19 cellular contexts compared by ENCODE assay signal in the genomic region with DNA sequence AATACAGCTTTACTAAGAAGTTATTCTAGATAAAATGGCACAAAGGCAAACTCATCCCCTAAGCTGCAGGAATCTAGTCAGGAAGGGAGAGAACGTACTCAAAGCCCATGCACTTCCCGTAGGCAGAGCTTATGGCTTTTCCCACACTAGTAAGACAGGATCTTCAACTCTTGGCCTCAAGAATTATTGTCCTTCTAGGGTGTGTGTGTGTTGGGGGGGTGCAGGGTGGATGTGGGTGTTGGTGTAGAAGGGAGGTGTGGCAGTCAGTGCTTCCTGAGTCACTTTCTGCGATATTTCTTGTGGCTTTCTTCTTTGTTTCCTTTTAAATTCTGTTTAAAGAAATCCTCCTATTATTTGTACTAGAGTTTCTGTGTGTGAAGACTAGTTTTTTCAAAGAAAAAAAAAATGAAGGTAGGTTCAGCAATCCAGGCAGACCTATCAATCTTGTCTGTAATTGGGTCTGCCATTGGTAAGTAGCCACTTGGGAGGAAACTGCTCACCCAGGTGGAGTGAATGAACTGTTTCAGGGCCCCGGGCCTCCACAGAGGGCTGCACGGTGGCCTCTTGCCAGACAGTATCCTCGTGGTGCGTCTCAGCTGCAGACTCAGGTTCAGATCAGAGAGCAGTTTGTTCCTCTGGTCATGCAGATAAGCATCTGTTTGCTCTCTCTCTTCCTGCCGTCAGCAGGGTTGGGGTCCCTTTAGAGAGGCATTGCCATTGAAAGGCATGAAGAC.
DNase-seq lines count a peak whose midpoint lies in the region; ATAC-seq and TF ChIP-seq lines count a peak whose summit lies in the region.
"Had no signal": no experiment of that assay in that cellular context is flagged by ENCODE, and none has a peak within 500 bp of the region (broad histone marks: within the 10 kb centered on the region; RNA-seq: fewer than 3 reads in every experiment).

No MANE protein-coding gene starts in this region.

- H3K4me3 Mint-ChIP-seq in activated CD4-positive, alpha-beta T cell treated with anti-CD3 and anti-CD28 coated beads for 36 hours, result no peak overlapping the region
- peak overlapping the region; percentile 60 to 72 (median 60) for H3K4me3 Mint-ChIP-seq in immature natural killer cell
- H3K4me3 Mint-ChIP-seq: activated B cell treated with CpG ODN at 0.5 μM for 24 hours, memory B cell had no signal

- no peaks in the 10 kb centered on the region for H3K36me3 Mint-ChIP-seq in activated CD4-positive, alpha-beta T cell treated with anti-CD3 and anti-CD28 coated beads for 36 hours (ENCODE audit: low read depth)
- peaks cover 0 to 4% (median 0%) of the 10 kb centered on the region in 3 donors for H3K36me3 Mint-ChIP-seq in immature natural killer cell
- H3K36me3 Mint-ChIP-seq: memory B cell had no signal

- no peak overlapping the region for H3K9ac ChIP-seq in trophoblast cell (ENCODE audit: low read length)

- H3K9me3 Mint-ChIP-seq in activated CD4-positive, alpha-beta T cell treated with anti-CD3 and anti-CD28 coated beads for 36 hours (ENCODE audit: low read depth), result no peaks in the 10 kb centered on the region
- no peaks in the 10 kb centered on the region for H3K9me3 Mint-ChIP-seq in immature natural killer cell
- H3K9me3 Mint-ChIP-seq: activated B cell treated with CpG ODN at 0.5 μM for 24 hours, memory B cell had no signal

- H3K18ac ChIP-seq in trophoblast cell (ENCODE audit: low read length), result no peak overlapping the region

- H3K4me3 ChIP-seq in RWPE2 (ENCODE audit: severe bottlenecking), result no peak overlapping the region
- H3K4me3 ChIP-seq in trophoblast cell (ENCODE audit: low read depth, low read length), result no peak overlapping the region
- H3K4me3 ChIP-seq: body of pancreas, MG63 had no signal

- no peak for TF ChIP-seq CTCF in RWPE2 (IDR thresholded peaks at IDR 0.05; ENCODE audit: poor library complexity, severe bottlenecking)

- H3K4me1 ChIP-seq in RWPE2 (ENCODE audit: insufficient read depth, poor library complexity, severe bottlenecking) (peaks cover 7% of the 10 kb centered on the region), trophoblast cell (ENCODE audit: control insufficient read depth in 1 of 2, insufficient read depth in 2 of 2, low read length in 2 of 2) (peaks cover 0 to 2% of the 10 kb centered on the region in 2 experiments)
- H3K4me1 ChIP-seq: body of pancreas had no signal

- no CpG with 5 or more reads among the region's 8 CpGs for WGBS in trophoblast cell (ENCODE audit: extremely low coverage, insufficient coverage, insufficient read length)

- H3K4ac ChIP-seq in trophoblast cell (ENCODE audit: low read depth, low read length), result no peak overlapping the region

- no peak overlapping the region for H4K12ac ChIP-seq in trophoblast cell (ENCODE audit: low read depth, low read length)

- no peaks in the 10 kb centered on the region for H3K36me3 ChIP-seq in RWPE2 (ENCODE audit: low read depth)
- no peaks in the 10 kb centered on the region for H3K36me3 ChIP-seq in trophoblast cell (ENCODE audit: control insufficient read depth in 1 of 2, insufficient read depth in 2 of 2, low read length in 2 of 2)
- H3K36me3 ChIP-seq: MG63 had no signal

- H3K27ac ChIP-seq in RWPE2 (ENCODE audit: poor library complexity, severe bottlenecking) (no peak overlapping the region), trophoblast cell (ENCODE audit: low read depth, low read length) (no peak overlapping the region)
- H3K27ac ChIP-seq: body of pancreas had no signal

- no peak overlapping the region for H2BK120ac ChIP-seq in trophoblast cell (ENCODE audit: insufficient read depth, low read length, poor library complexity)

- no peak overlapping the region for H2BK5ac ChIP-seq in trophoblast cell (ENCODE audit: low read depth, low read length, poor library complexity)

- no peaks in the 10 kb centered on the region for H3K27me3 Mint-ChIP-seq in activated CD4-positive, alpha-beta T cell treated with anti-CD3 and anti-CD28 coated beads for 36 hours
- H3K27me3 Mint-ChIP-seq in immature natural killer cell (ENCODE audit: low read depth in 3 of 3), result peaks cover 0 to 2% (median 1%) of the 10 kb centered on the region in 3 donors
- H3K27me3 Mint-ChIP-seq: activated B cell treated with CpG ODN at 0.5 μM for 24 hours, memory B cell had no signal

- no peaks in the 10 kb centered on the region for H3K79me2 ChIP-seq in trophoblast cell (ENCODE audit: control insufficient read depth, insufficient read depth, low read length, poor library complexity)

- H3K27ac Mint-ChIP-seq in activated CD4-positive, alpha-beta T cell treated with anti-CD3 and anti-CD28 coated beads for 36 hours, result no peak overlapping the region
- H3K27ac Mint-ChIP-seq in immature natural killer cell, result peak overlapping the region in 5 of 6 donors; percentile 56 to 88 (median 81)
- H3K27ac Mint-ChIP-seq: activated B cell treated with CpG ODN at 0.5 μM for 24 hours, memory B cell had no signal

- H3K27me3 ChIP-seq in RWPE2 (ENCODE audit: insufficient read depth, poor library complexity, severe bottlenecking) (no peaks in the 10 kb centered on the region), trophoblast cell (ENCODE audit: insufficient read depth, low read length) (no peaks in the 10 kb centered on the region)
- H3K27me3 ChIP-seq: body of pancreas, MG63 had no signal

- no peak overlapping the region for H4K8ac ChIP-seq in trophoblast cell (ENCODE audit: low read depth, low read length)

- intact Hi-C loops in activated CD4-positive, alpha-beta T cell treated with anti-CD3 and anti-CD28 coated beads for 36 hours (cut with DNase I, micrococcal nuclease), result no loop called here
- intact Hi-C loops in sciatic nerve (cut with DNase I), result no loop called here

- peak; percentile 7 for DNase-seq in activated CD4-positive, alpha-beta T cell treated with anti-CD3 and anti-CD28 coated beads for 36 hours
- DNase-seq in activated CD4-positive, alpha-beta T cell treated with anti-CD3 and anti-CD28 coated beads for 1 hour, result no peak
- DNase-seq in RWPE2 (ENCODE audit: low spot score) (no peak), immature natural killer cell (peak; percentile 42 to 63 (median 51)), sciatic nerve (ENCODE audit: low spot score) (no peak), kidney tubule cell (ENCODE audit: low spot score) (no peak), NCI-H526 treated with DMSO at 0.1 percent for 48 hours (lab: John Stamatoyannopoulos, UW) (no peak), trophoblast cell (no peak)
- DNase-seq: 8988T; activated B cell treated with CpG ODN at 0.5 μM for 24 hours; body of pancreas; C1 segment of cervical spinal cord; NCI-H187 treated with DMSO at 0.1 percent for 48 hours; NCI-H510A; occipital lobe; stimulated activated CD4-positive, alpha-beta T cell treated with anti-CD3 and anti-CD28 coated beads, Interleukin-4, amount 100 ng/mL, for 1 hour; stimulated activated CD8-positive, alpha-beta memory T cell treated with anti-CD3 and anti-CD28 coated beads, Interleukin-4, amount 100 ng/mL, for 48 hours had no signal

- H3K79me1 ChIP-seq in trophoblast cell (ENCODE audit: low read length), result no peaks in the 10 kb centered on the region

- no peaks in the 10 kb centered on the region for H3K9me3 ChIP-seq in RWPE2 (ENCODE audit: severe bottlenecking)
- H3K9me3 ChIP-seq in trophoblast cell (ENCODE audit: insufficient read depth, low read depth, low read length), result no peaks in the 10 kb centered on the region
- H3K9me3 ChIP-seq: body of pancreas, MG63 had no signal

- H2AFZ ChIP-seq in trophoblast cell (ENCODE audit: insufficient read depth, low read length, poor library complexity), result no peak overlapping the region

- H3K14ac ChIP-seq in trophoblast cell (ENCODE audit: low read length), result no peak overlapping the region

- POLR2A ChIA-PET in activated CD4-positive, alpha-beta T cell treated with anti-CD3 and anti-CD28 coated beads for 36 hours (lab: Charles Lee), result no interaction called here

- CTCF ChIA-PET in activated CD4-positive, alpha-beta T cell treated with anti-CD3 and anti-CD28 coated beads for 36 hours (lab: Charles Lee), result no interaction called here

- H2BK12ac ChIP-seq in trophoblast cell (ENCODE audit: low read length), result no peak overlapping the region

- no peak overlapping the region for H3K23ac ChIP-seq in trophoblast cell (ENCODE audit: low read length)

- no peak overlapping the region for H4K91ac ChIP-seq in trophoblast cell (ENCODE audit: low read depth, low read length)

- H3K4me2 ChIP-seq in trophoblast cell (ENCODE audit: low read length), result no peak overlapping the region

- H2AK5ac ChIP-seq in trophoblast cell (ENCODE audit: low read length), result no peak overlapping the region

- ATAC-seq in activated CD4-positive, alpha-beta T cell treated with anti-CD3 and anti-CD28 coated beads for 36 hours, result no peak
- ATAC-seq in RWPE2 (ENCODE audit: low read depth) (peak; percentile 69), sciatic nerve (peak; percentile 77)
- ATAC-seq: body of pancreas had no signal

- peaks cover 3% of the 10 kb centered on the region for H3K4me1 Mint-ChIP-seq in activated CD4-positive, alpha-beta T cell treated with anti-CD3 and anti-CD28 coated beads for 36 hours
- H3K4me1 Mint-ChIP-seq in immature natural killer cell, result peaks cover 54 to 57% of the 10 kb centered on the region in 2 donors
- H3K4me1 Mint-ChIP-seq: activated B cell treated with CpG ODN at 0.5 μM for 24 hours, memory B cell had no signal

Comparison
In these comparisons a context has a peak if more than half of its experiments do, and no peak if none do; other contexts are left out.
1. DNase-seq: peak in activated CD4-positive, alpha-beta T cell treated with anti-CD3 and anti-CD28 coated beads for 36 hours (single experiment) and immature natural killer cell (3 of 3); none in activated CD4-positive, alpha-beta T cell treated with anti-CD3 and anti-CD28 coated beads for 1 hour (single experiment), RWPE2 (single experiment), sciatic nerve (single experiment), kidney tubule cell (single experiment), NCI-H526 treated with DMSO at 0.1 percent for 48 hours (single experiment) and trophoblast cell (0 of 2).